In genomic region chr1:55107989-55108388, GRCh38 we compare ENCODE assay signal across 1 cellular context.
TF ChIP-seq lines count a peak whose summit lies in the region.

No MANE protein-coding gene starts in this region.

TF ChIP-seq in K562, 482 proteins besides CTCF, POLR2A, EP300 and RAD21 (continued from another document):
- TF ChIP-seq ZNF398 (CRISPR knock-in tag; IDR thresholded peaks at IDR 0.05) = no peak
- TF ChIP-seq, protein P1, sequence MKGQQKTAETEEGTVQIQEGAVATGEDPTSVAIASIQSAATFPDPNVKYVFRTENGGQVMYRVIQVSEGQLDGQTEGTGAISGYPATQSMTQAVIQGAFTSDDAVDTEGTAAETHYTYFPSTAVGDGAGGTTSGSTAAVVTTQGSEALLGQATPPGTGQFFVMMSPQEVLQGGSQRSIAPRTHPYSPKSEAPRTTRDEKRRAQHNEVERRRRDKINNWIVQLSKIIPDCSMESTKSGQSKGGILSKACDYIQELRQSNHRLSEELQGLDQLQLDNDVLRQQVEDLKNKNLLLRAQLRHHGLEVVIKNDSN (CRISPR knock-in tag; IDR thresholded peaks at IDR 0.05) = no peak
- no peak for TF ChIP-seq JUNB (CRISPR knock-in tag; conservative IDR thresholded peaks at IDR 0.05)
- no peak for TF ChIP-seq KDM5B (IDR thresholded peaks at IDR 0.05; ENCODE audit: insufficient replicate concordance, low read depth, low read length)
- TF ChIP-seq ZNF551 (CRISPR knock-in tag; IDR thresholded peaks at IDR 0.05) = no peak
- no peak for TF ChIP-seq ZNF133 (CRISPR knock-in tag; IDR thresholded peaks at IDR 0.05)
- TF ChIP-seq LEF1 (IDR thresholded peaks at IDR 0.05) = no peak
- TF ChIP-seq ADNP (tag; IDR thresholded peaks at IDR 0.05) = no peak
- no peak for TF ChIP-seq E4F1 (CRISPR knock-in tag; IDR thresholded peaks at IDR 0.05; ENCODE audit: borderline replicate concordance)
- no peak for TF ChIP-seq TAF7 (tag; IDR thresholded peaks at IDR 0.05)
- TF ChIP-seq MED1 (CRISPR knock-in tag; IDR thresholded peaks at IDR 0.05; ENCODE audit: borderline replicate concordance) = no peak
